20 cellular contexts compared by ENCODE assay signal in the genomic region with DNA sequence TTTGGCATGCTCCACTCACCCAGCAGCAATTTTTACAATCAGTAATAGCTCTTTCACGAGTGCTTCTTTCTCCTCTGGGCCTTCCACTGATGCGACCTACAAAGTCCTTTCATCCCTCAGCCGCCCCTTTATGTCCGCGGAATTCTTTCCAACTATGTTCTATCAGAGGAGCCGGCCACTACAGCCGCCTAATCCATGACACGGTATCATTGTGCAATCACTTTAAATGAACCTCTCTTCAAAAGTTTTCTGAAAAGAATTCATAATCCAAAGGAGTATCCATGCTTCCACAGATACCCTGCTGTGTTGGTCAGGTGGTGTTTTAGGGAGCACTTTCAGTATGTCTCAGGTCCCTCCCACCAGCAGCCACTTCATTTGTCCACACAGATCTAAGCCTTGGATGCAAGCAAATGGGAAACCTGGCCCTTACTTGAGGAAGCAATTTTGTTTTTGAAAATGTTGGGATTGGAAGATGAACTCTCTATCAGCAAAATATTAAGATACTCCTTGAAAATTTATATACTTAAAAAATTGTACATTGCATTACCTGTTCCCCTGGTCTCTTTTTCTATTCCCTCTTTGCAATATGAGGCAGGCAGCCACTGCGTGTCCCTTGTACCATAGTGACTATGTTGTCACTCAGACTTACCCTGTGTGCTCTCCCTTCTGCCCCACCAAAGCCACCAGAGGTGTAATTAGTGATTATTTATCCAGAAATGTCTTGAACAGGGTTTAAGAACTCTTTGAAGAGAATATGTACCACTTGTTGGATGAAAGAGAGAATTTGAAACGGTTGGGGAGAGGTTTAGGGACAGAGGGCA. TPM values are rescaled to one million over a fixed set of nuclear protein-coding genes. Genes with fewer than 3 reads are reported as not detected.
A peak's percentile ranks its signal among the peaks of the same experiment; 100 is the strongest.
DNase-seq lines count a peak whose midpoint lies in the region; ATAC-seq, FAIRE-seq and TF ChIP-seq lines count a peak whose summit lies in the region.
"Had no signal": no experiment of that assay in that cellular context is flagged by ENCODE, and none has a peak within 500 bp of the region (broad histone marks: within the 10 kb centered on the region; RNA-seq: fewer than 3 reads in every experiment).

No MANE protein-coding gene starts in this region.

- peaks cover 24 to 29% (median 26%) of the 10 kb centered on the region in 3 donors for H3K4me1 ChIP-seq in skeletal muscle tissue (ENCODE audit: control insufficient read depth in 3 of 3, insufficient read depth in 3 of 3, low read length in 3 of 3)

- peak; percentile 14 for DNase-seq in NCI-H2227 (lab: John Stamatoyannopoulos, UW; ENCODE audit: unreplicated experiment)
- DNase-seq in NCI-H2227 treated with DMSO at 0.1 percent for 48 hours (lab: John Stamatoyannopoulos, UW) = no peak
- DNase-seq in UCSD-AML1 (lab: John Stamatoyannopoulos, UW; ENCODE audit: unreplicated experiment) = peak; percentile 6
- DNase-seq in dedifferentiated amniotic fluid mesenchymal stem cell (ENCODE audit: extremely low spot score) = peak; percentile 11
- DNase-seq in D721Med (ENCODE audit: insufficient read length, low spot score) = no peak
- no peak for DNase-seq in NCI-H748 treated with DMSO at 0.1 percent for 48 hours (lab: John Stamatoyannopoulos, UW)
- DNase-seq: 8988T; AML-193; CD8-positive, alpha-beta memory T cell; DMS 273 treated with DMSO at 0.1 percent for 48 hours; DMS79; H7 had no signal

- no peak for TF ChIP-seq CTCF in D721Med (IDR thresholded peaks at IDR 0.05; ENCODE audit: insufficient read depth, missing control alignments)

- H3K4me3 ChIP-seq in skeletal muscle tissue (ENCODE audit: low read length in 3 of 3) = peak overlapping the region; percentile 33 to 59 (median 55)
- H3K4me3 ChIP-seq: BLaER1, GM23338 had no signal

- no peak for FAIRE-seq in D721Med (lab: Jason Lieb, UNC)
- FAIRE-seq: GM12891 had no signal

- no peaks in the 10 kb centered on the region for H3K27me3 ChIP-seq in skeletal muscle tissue (ENCODE audit: control insufficient read depth in 3 of 3, insufficient read depth in 3 of 3, low read length in 3 of 3)
- H3K27me3 ChIP-seq: BLaER1 had no signal

- H3K36me3 ChIP-seq in skeletal muscle tissue (ENCODE audit: control insufficient read depth in 3 of 3, insufficient read depth in 3 of 3, low read length in 3 of 3) = peaks cover 0 to 2% (median 0%) of the 10 kb centered on the region in 3 donors
- H3K36me3 ChIP-seq: BLaER1 had no signal

- no peak for ATAC-seq in HG03378 (IDR thresholded peaks at IDR 0.05; ENCODE audit: unreplicated experiment)
- ATAC-seq: GM23338 had no signal

- H3K9me3 ChIP-seq in skeletal muscle tissue (ENCODE audit: control insufficient read depth in 3 of 3, low read length in 3 of 3) = no peaks in the 10 kb centered on the region
- H3K9me3 ChIP-seq: BLaER1 had no signal

- H3K27ac ChIP-seq in skeletal muscle tissue (ENCODE audit: low read depth, low read length) = peak overlapping the region; percentile 22
- H3K27ac ChIP-seq: BLaER1, HL-60, KMS-11 had no signal

- peak overlapping the region; percentile 47 to 60 (median 57) for H3K9ac ChIP-seq in skeletal muscle tissue (ENCODE audit: low read depth in 1 of 3, low read length in 3 of 3)
- H3K9ac ChIP-seq: BLaER1, KMS-11 had no signal

RNA-seq across cellular contexts. Expression of a gene that starts 12.9 kb away (rescaled TPM):
- total RNA-seq in skeletal muscle tissue = 464 TPM
- total RNA-seq: G401 had no signal

Comparison
In these comparisons a context has a peak if more than half of its experiments do, and no peak if none do; other contexts are left out.
1. DNase-seq: peak in NCI-H2227 (single experiment), UCSD-AML1 (single experiment) and dedifferentiated amniotic fluid mesenchymal stem cell (single experiment); none in NCI-H2227 treated with DMSO at 0.1 percent for 48 hours (single experiment), D721Med (single experiment) and NCI-H748 treated with DMSO at 0.1 percent for 48 hours (single experiment).